In genomic region chr2:152037711-152038110, GRCh38 we compare ENCODE assay signal across 1 cellular context.
TF ChIP-seq lines count a peak whose summit lies in the region.

No MANE protein-coding gene starts in this region.

TF ChIP-seq in IMR-90, 13 proteins besides CTCF, POLR2A, EP300 and RAD21 (continued from another document):
- TF ChIP-seq, protein P1, sequence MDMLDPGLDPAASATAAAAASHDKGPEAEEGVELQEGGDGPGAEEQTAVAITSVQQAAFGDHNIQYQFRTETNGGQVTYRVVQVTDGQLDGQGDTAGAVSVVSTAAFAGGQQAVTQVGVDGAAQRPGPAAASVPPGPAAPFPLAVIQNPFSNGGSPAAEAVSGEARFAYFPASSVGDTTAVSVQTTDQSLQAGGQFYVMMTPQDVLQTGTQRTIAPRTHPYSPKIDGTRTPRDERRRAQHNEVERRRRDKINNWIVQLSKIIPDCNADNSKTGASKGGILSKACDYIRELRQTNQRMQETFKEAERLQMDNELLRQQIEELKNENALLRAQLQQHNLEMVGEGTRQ (IDR thresholded peaks at IDR 0.05; ENCODE audit: low read depth, low read length): no peak
- TF ChIP-seq CEBPB (IDR thresholded peaks at IDR 0.05; ENCODE audit: low read depth, low read length) (no peak), ELK1 (IDR thresholded peaks at IDR 0.05; ENCODE audit: borderline replicate concordance, low read depth, low read length) (no peak), FOS (IDR thresholded peaks at IDR 0.05; ENCODE audit: low read depth, low read length) (no peak), BHLHE40 (IDR thresholded peaks at IDR 0.05; ENCODE audit: low read depth, low read length) (no peak), MAFK (IDR thresholded peaks at IDR 0.05; ENCODE audit: low read depth, low read length) (no peak), RCOR1 (IDR thresholded peaks at IDR 0.05; ENCODE audit: insufficient replicate concordance, low read length) (no peak), RFX5 (IDR thresholded peaks at IDR 0.05; ENCODE audit: low read depth, low read length) (no peak), NFE2L2 (IDR thresholded peaks at IDR 0.05; ENCODE audit: low read depth, low read length) (no peak), CHD1 (IDR thresholded peaks at IDR 0.05; ENCODE audit: low read depth, low read length) (no peak), MAZ (IDR thresholded peaks at IDR 0.05; ENCODE audit: borderline replicate concordance, low read depth, low read length) (no peak)
